9 cellular contexts compared by ENCODE assay signal in the genomic region with DNA sequence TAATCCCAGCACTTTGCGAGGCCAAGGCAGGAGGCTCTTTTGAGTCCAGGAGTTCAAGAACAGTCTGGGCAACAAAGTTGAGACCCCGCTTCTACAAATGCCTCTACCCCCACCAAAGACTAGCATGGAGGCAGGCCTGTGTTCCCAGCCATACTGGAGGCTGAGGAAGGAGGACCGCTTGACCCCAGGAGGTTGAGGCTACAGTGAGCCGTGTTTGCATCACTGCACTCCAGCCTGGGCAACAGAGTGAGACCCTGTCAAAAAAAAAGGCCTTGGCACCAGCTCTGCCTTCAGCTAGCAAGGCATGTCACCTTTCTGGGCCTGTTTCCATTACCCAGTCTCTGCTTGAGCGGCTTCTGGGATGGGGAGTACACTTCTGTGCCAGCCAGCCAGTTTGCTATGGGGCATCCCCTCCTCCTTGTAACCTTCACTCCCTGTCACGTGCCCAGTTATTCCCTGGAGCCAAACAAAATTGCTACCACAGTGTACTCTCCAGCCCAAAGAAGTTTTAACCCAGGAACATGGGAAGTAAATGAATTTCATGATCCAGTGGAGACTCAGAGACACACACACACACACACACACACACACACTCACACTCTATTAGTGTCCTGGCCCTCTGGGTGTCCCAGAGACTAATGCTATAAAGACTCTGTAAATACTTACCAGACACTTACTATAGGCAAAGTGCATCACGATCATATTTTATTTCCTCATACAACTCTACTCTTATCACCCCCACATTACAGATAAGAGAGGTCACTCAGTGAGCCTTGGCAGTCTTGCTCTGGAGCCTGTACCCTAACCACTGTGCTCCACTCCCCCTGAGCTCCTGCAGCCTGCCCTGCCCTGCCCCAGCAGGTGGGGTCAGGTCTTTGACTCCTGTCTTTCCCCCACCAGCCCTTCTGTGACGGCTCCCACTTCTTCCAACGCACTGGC. TPM values are rescaled to one million over a fixed set of nuclear protein-coding genes. Genes with fewer than 3 reads are reported as not detected.
DNase-seq lines count a peak whose midpoint lies in the region; ATAC-seq and TF ChIP-seq lines count a peak whose summit lies in the region.
"Had no signal": no experiment of that assay in that cellular context is flagged by ENCODE, and none has a peak within 500 bp of the region (broad histone marks: within the 10 kb centered on the region; RNA-seq: fewer than 3 reads in every experiment).

No MANE protein-coding gene starts in this region.

- no peaks in the 10 kb centered on the region for H3K9me2 ChIP-seq in hepatocyte (replicated peaks; ENCODE audit: insufficient read depth)

- CTCF ChIA-PET in activated CD8-positive, alpha-beta T cell treated with anti-CD3 and anti-CD28 coated beads for 36 hours (lab: Charles Lee) = interaction anchor here (1.2 to 9.4 kb wide), 4 partner anchors 13 to 65 kb away, joined by 4 to 160 read pairs (median 30); a partner anchor contains a TSS

- H3K27me3 Mint-ChIP-seq in activated CD8-positive, alpha-beta T cell treated with anti-CD3 and anti-CD28 coated beads for 36 hours = no peaks in the 10 kb centered on the region
- H3K27me3 Mint-ChIP-seq in stimulated activated naive CD8-positive, alpha-beta T cell treated with anti-CD3 and anti-CD28 coated beads, Interleukin-15, amount 100 ng/mL, for 72 hours = no peaks in the 10 kb centered on the region

- H3K27ac ChIP-seq in hepatocyte = peak overlapping the region; percentile 27

- H3K4me3 ChIP-seq in hepatocyte = no peak overlapping the region

- H3K36me3 ChIP-seq in hepatocyte (replicated peaks; ENCODE audit: insufficient read depth, low read depth) = no peaks in the 10 kb centered on the region

- no peak for ATAC-seq in activated CD8-positive, alpha-beta T cell treated with anti-CD3 and anti-CD28 coated beads for 36 hours
- no peak for ATAC-seq in stimulated activated naive CD8-positive, alpha-beta T cell treated with anti-CD3 and anti-CD28 coated beads, Interleukin-15, amount 100 ng/mL, for 72 hours
- no peak for ATAC-seq in HG03442 (IDR thresholded peaks at IDR 0.05; ENCODE audit: unreplicated experiment)

- intact Hi-C loops in activated CD8-positive, alpha-beta T cell treated with anti-CD3 and anti-CD28 coated beads for 36 hours (cut with micrococcal nuclease) = loop anchor here (5.0 kb wide), 1 partner anchor 35 kb away; no protein-coding TSS in a partner anchor

- H4K20me1 ChIP-seq in hepatocyte (ENCODE audit: insufficient read depth, poor library complexity, severe bottlenecking) = peaks cover 14% of the 10 kb centered on the region

- H3K4me1 ChIP-seq in hepatocyte (ENCODE audit: insufficient read depth) = peaks cover 23% of the 10 kb centered on the region

- H3K4me1 Mint-ChIP-seq in activated CD8-positive, alpha-beta T cell treated with anti-CD3 and anti-CD28 coated beads for 36 hours (ENCODE audit: low read depth) = peaks cover 65% of the 10 kb centered on the region
- H3K4me1 Mint-ChIP-seq in stimulated activated naive CD8-positive, alpha-beta T cell treated with anti-CD3 and anti-CD28 coated beads, Interleukin-15, amount 100 ng/mL, for 72 hours = peaks cover 74% of the 10 kb centered on the region

- DNase-seq in activated CD8-positive, alpha-beta T cell treated with anti-CD3 and anti-CD28 coated beads for 36 hours = no peak
- DNase-seq in hepatocyte (ENCODE audit: low spot score) = no peak
- no peak for DNase-seq in stimulated activated naive CD8-positive, alpha-beta T cell treated with anti-CD3 and anti-CD28 coated beads, Interleukin-15, amount 100 ng/mL, for 72 hours
- no peak for DNase-seq in NCI-H524 (lab: John Stamatoyannopoulos, UW)
- no peak for DNase-seq in effector CD4-positive, alpha-beta T cell
- DNase-seq: NCI-H1092; stimulated activated CD4-positive, alpha-beta T cell treated with anti-CD3 and anti-CD28 coated beads, Interleukin-4, amount 100 ng/mL, for 4 hours had no signal

- no peaks in the 10 kb centered on the region for H3K9me3 Mint-ChIP-seq in activated CD8-positive, alpha-beta T cell treated with anti-CD3 and anti-CD28 coated beads for 36 hours
- H3K9me3 Mint-ChIP-seq in stimulated activated naive CD8-positive, alpha-beta T cell treated with anti-CD3 and anti-CD28 coated beads, Interleukin-15, amount 100 ng/mL, for 72 hours = peaks cover 4 to 8% of the 10 kb centered on the region in 2 donors

- no peak for TF ChIP-seq EP300 in Ishikawa (IDR thresholded peaks at IDR 0.05; ENCODE audit: borderline replicate concordance)

- peak overlapping the region; percentile 94 for H3K4me2 ChIP-seq in hepatocyte

- peak overlapping the region; percentile 89 for H3K4me3 Mint-ChIP-seq in activated CD8-positive, alpha-beta T cell treated with anti-CD3 and anti-CD28 coated beads for 36 hours
- H3K4me3 Mint-ChIP-seq in stimulated activated naive CD8-positive, alpha-beta T cell treated with anti-CD3 and anti-CD28 coated beads, Interleukin-15, amount 100 ng/mL, for 72 hours = peak overlapping the region; percentile 89 to 97

- H3K27me3 ChIP-seq in hepatocyte = no peaks in the 10 kb centered on the region

- peak overlapping the region; percentile 82 for H3K27ac Mint-ChIP-seq in activated CD8-positive, alpha-beta T cell treated with anti-CD3 and anti-CD28 coated beads for 36 hours
- no peak overlapping the region for H3K27ac Mint-ChIP-seq in stimulated activated naive CD8-positive, alpha-beta T cell treated with anti-CD3 and anti-CD28 coated beads, Interleukin-15, amount 100 ng/mL, for 72 hours

- peaks cover 27% of the 10 kb centered on the region for H3K36me3 Mint-ChIP-seq in activated CD8-positive, alpha-beta T cell treated with anti-CD3 and anti-CD28 coated beads for 36 hours (ENCODE audit: low read depth)

- 86% methylated on average over 9 of the region's 9 CpGs for WGBS in hepatocyte (ENCODE audit: low lambda C conversion rate, missing lambda C conversion rate)

- H2AFZ ChIP-seq in hepatocyte = no peak overlapping the region

- no peak for TF ChIP-seq CTCF in activated CD8-positive, alpha-beta T cell treated with anti-CD3 and anti-CD28 coated beads for 36 hours (IDR thresholded peaks at IDR 0.05)
- no peak for TF ChIP-seq CTCF in hepatocyte (IDR thresholded peaks at IDR 0.05; ENCODE audit: poor library complexity)

- POLR2A ChIA-PET in activated CD8-positive, alpha-beta T cell treated with anti-CD3 and anti-CD28 coated beads for 36 hours (lab: Charles Lee) = interaction anchor here (0.6 to 2.5 kb wide), 3 partner anchors 27 to 54 kb away, joined by 3 to 13 read pairs (median 4); no protein-coding TSS in a partner anchor

- no peaks in the 10 kb centered on the region for H3K9me3 ChIP-seq in hepatocyte (ENCODE audit: low read depth)

- TF ChIP-seq RAD21 in Ishikawa (IDR thresholded peaks at IDR 0.05; ENCODE audit: low read depth) = no peak

- H3K79me2 ChIP-seq in hepatocyte = peaks cover 10% of the 10 kb centered on the region

TF ChIP-seq in Ishikawa, 13 proteins besides CTCF, POLR2A, EP300 and RAD21:
- TF ChIP-seq, protein P1, sequence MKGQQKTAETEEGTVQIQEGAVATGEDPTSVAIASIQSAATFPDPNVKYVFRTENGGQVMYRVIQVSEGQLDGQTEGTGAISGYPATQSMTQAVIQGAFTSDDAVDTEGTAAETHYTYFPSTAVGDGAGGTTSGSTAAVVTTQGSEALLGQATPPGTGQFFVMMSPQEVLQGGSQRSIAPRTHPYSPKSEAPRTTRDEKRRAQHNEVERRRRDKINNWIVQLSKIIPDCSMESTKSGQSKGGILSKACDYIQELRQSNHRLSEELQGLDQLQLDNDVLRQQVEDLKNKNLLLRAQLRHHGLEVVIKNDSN (IDR thresholded peaks at IDR 0.05) = peak; percentile 57
- TF ChIP-seq CEBPB (IDR thresholded peaks at IDR 0.05) = no peak

RNA-seq across cellular contexts. Expression of a gene that starts 2.5 kb away (rescaled TPM):
- total RNA-seq in activated CD8-positive, alpha-beta T cell treated with anti-CD3 and anti-CD28 coated beads for 36 hours = 10 to 100 TPM; 43.2 to 44.2 TPM
- total RNA-seq in hepatocyte = 4.9 and 5.0 TPM in 2 replicates
- polyA plus RNA-seq in hepatocyte = 37.0 and 41.6 TPM in 2 replicates

RNA-seq across cellular contexts. Expression of a gene that starts 15.5 kb away (rescaled TPM):
- 1 to 10 TPM in 1 of 2 experiments, under 1 TPM in 1; 0.50 to 1.2 TPM for total RNA-seq in activated CD8-positive, alpha-beta T cell treated with anti-CD3 and anti-CD28 coated beads for 36 hours
- 7.2 and 8.7 TPM in 2 replicates for total RNA-seq in hepatocyte
- 11.0 and 13.0 TPM in 2 replicates for polyA plus RNA-seq in hepatocyte

RNA-seq across cellular contexts. Expression of a gene that starts 19.9 kb away (rescaled TPM):
- 100 to 1,000 TPM; 275 to 279 TPM for total RNA-seq in activated CD8-positive, alpha-beta T cell treated with anti-CD3 and anti-CD28 coated beads for 36 hours
- total RNA-seq in hepatocyte = 127 and 166 TPM in 2 replicates
- 252 and 275 TPM in 2 replicates for polyA plus RNA-seq in hepatocyte

RNA-seq across cellular contexts. Expression of a gene that starts 27.6 kb away (rescaled TPM):
- total RNA-seq in activated CD8-positive, alpha-beta T cell treated with anti-CD3 and anti-CD28 coated beads for 36 hours = 100 to 1,000 TPM; 145 to 148 TPM
- total RNA-seq in hepatocyte = 27.5 and 31.2 TPM in 2 replicates
- polyA plus RNA-seq in hepatocyte = 10.6 and 11.0 TPM in 2 replicates

RNA-seq across cellular contexts. Expression of a gene that starts 57.9 kb away (rescaled TPM):
- 10 to 100 TPM; 31.8 to 32.2 TPM for total RNA-seq in activated CD8-positive, alpha-beta T cell treated with anti-CD3 and anti-CD28 coated beads for 36 hours
- total RNA-seq in hepatocyte = 0.92 and 0.93 TPM in 2 replicates
- polyA plus RNA-seq in hepatocyte = 0.37 and 0.45 TPM in 2 replicates
